ENCODE assay signal across 26 cellular contexts in genomic region chr7:125436220-125436619, GRCh38.
"Had no signal": no experiment of that assay in that cellular context is flagged by ENCODE, and none has a peak within 500 bp of the region (broad histone marks: within the 10 kb centered on the region; RNA-seq: fewer than 3 reads in every experiment).

No MANE protein-coding gene starts in this region.

- H3K36me3 ChIP-seq: adrenal gland, heart left ventricle, spleen, suprapubic skin, tibial nerve had no signal

- H3K27me3 ChIP-seq: adrenal gland, body of pancreas, dorsolateral prefrontal cortex, heart left ventricle, spleen, suprapubic skin, tibial nerve had no signal

- DNase-seq: activated CD4-positive, alpha-beta memory T cell treated with anti-CD3 and anti-CD28 coated beads for 36 hours; activated CD4-positive, alpha-beta T cell treated with anti-CD3 and anti-CD28 coated beads, Interleukin-2, amount 10 ng/mL, durations not matched to agents 24 days and 14 days; activated CD4-positive, CD25-positive, alpha-beta regulatory T cell treated with anti-CD3 and anti-CD28 coated beads, Interleukin-2, amount 50 U/mL, for 72 hours; activated CD8-positive, alpha-beta memory T cell treated with anti-CD3 and anti-CD28 coated beads, Interleukin-2, amount 50 U/mL, for 4 hours; activated effector memory CD4-positive, alpha-beta T cell treated with anti-CD3 and anti-CD28 coated beads, Interleukin-2, amount 50 U/mL, for 16 hours; activated naive CD4-positive, alpha-beta T cell treated with anti-CD3 and anti-CD28 coated beads for 36 hours; activated naive CD8-positive, alpha-beta T cell treated with anti-CD3 and anti-CD28 coated beads for 36 hours; activated T-cell treated with anti-CD3 and anti-CD28 coated beads, Interleukin-2, amount 50 U/mL, for 1 hour; adrenal gland; aorta; body of pancreas; dorsolateral prefrontal cortex; effector memory CD4-positive, alpha-beta T cell; foreskin fibroblast; heart left ventricle; left ventricle myocardium superior; naive B cell; right cardiac atrium; spleen; stimulated activated naive CD4-positive, alpha-beta T cell; T-helper 17 cell; T1000 had no signal

- H3K4me3 ChIP-seq: adrenal gland, body of pancreas, coronary artery, dorsolateral prefrontal cortex, heart left ventricle, spleen, suprapubic skin, tibial nerve had no signal

- ATAC-seq: body of pancreas, esophagus mucosa, heart left ventricle, left ventricle myocardium superior, right cardiac atrium, T-helper 17 cell had no signal

- H3K9me3 ChIP-seq: adrenal gland, body of pancreas, suprapubic skin, tibial nerve had no signal

- H3K27ac ChIP-seq: adrenal gland, body of pancreas, coronary artery, dorsolateral prefrontal cortex, heart left ventricle, spleen, suprapubic skin, tibial nerve had no signal

- H3K4me1 ChIP-seq: adrenal gland, body of pancreas, heart left ventricle, spleen, suprapubic skin, tibial nerve had no signal
